In genomic region chr1:22275626-22276395, GRCh38 we compare ENCODE assay signal across 8 cellular contexts.
DNase-seq lines count a peak whose midpoint lies in the region; ATAC-seq and TF ChIP-seq lines count a peak whose summit lies in the region.

No MANE protein-coding gene starts in this region.

- peak overlapping the region; percentile 86 for H3K27ac ChIP-seq in PC-9

- no peak overlapping the region for H3K4me3 Mint-ChIP-seq in progenitor cell of endocrine pancreas (ENCODE audit: low read depth)

- peaks cover 41% of the 10 kb centered on the region for H3K4me1 ChIP-seq in PC-9 (replicated peaks; ENCODE audit: insufficient read depth)

- H3K4me2 ChIP-seq in PC-9, result peak overlapping the region; percentile 74

- peaks cover 19% of the 10 kb centered on the region; the same call in 1 of the 2 replicates for H3F3A ChIP-seq in PC-9 (ENCODE audit: insufficient read depth, low read depth)

- H3K9me3 Mint-ChIP-seq in progenitor cell of endocrine pancreas (ENCODE audit: low read depth), result peaks cover 3% of the 10 kb centered on the region

- peaks cover 2% of the 10 kb centered on the region for H3K4me1 Mint-ChIP-seq in progenitor cell of endocrine pancreas (ENCODE audit: low read depth)

- intact Hi-C loops in PC-9 (cut with micrococcal nuclease; ENCODE audit: unreplicated experiment), result loop anchor here (1.0 to 10.0 kb wide), 2 partner anchors 139 to 144 kb away; no protein-coding TSS in a partner anchor
- intact Hi-C loops in head of caudate nucleus (cut with DNase I), result no loop called here

- BruUV-seq in PC-9 (replicated peaks; lab: Mats Ljungman, UMichigan), result no TSS peak

- no peaks in the 10 kb centered on the region for H3K9me2 ChIP-seq in PC-9 (ENCODE audit: insufficient read depth)

- CTCF ChIA-PET in BJ (lab: Yijun Ruan, JAX), result interaction anchor here (0.9 to 3.5 kb wide), 26 partner anchors 9 to 175 kb away, joined by 3 to 25 read pairs (median 4); no protein-coding TSS in a partner anchor
- CTCF ChIA-PET in PC-9 (lab: Charles Lee), result no interaction called here

- H3K9me3 ChIP-seq in PC-9 (ENCODE audit: insufficient read depth, low read depth), result no peaks in the 10 kb centered on the region; the same call in 1 of the 2 replicates

- no peaks in the 10 kb centered on the region for H4K20me1 ChIP-seq in PC-9 (ENCODE audit: insufficient read depth)

- no peak overlapping the region for H3K4me3 ChIP-seq in BJ (ENCODE audit: low read depth, low read length)
- H3K4me3 ChIP-seq in PC-9, result no peak overlapping the region

- H3K27ac Mint-ChIP-seq in progenitor cell of endocrine pancreas, result no peak overlapping the region

- ATAC-seq in GM21825 (IDR thresholded peaks at IDR 0.05; ENCODE audit: unreplicated experiment), result no peak
- ATAC-seq in HG03025 (IDR thresholded peaks at IDR 0.05; ENCODE audit: low FRiP score, unreplicated experiment), result no peak

- H3K79me2 ChIP-seq in PC-9 (ENCODE audit: low read depth), result no peaks in the 10 kb centered on the region

- H3K27me3 Mint-ChIP-seq in progenitor cell of endocrine pancreas, result peaks cover 65% of the 10 kb centered on the region

- DNase-seq in BJ (ENCODE audit: low read depth), result no peak
- peak; percentile 39 for DNase-seq in HCEC 1CT
- DNase-seq in PC-9, result peak; percentile 67
- peak; percentile 13 for DNase-seq in activated T-helper 9 cell treated with anti-CD3 and anti-CD28 coated beads, Interleukin-2, amount 50 U/mL, for 16 hours (ENCODE audit: low read depth)
- peak in 40 of 42 donors; percentile 6 to 75 (median 50) for DNase-seq in head of caudate nucleus
- peak; percentile 62 for DNase-seq in progenitor cell of endocrine pancreas (ENCODE audit: low spot score, unreplicated experiment)

- H3K36me3 ChIP-seq in BJ (ENCODE audit: control insufficient read depth, insufficient read depth, low read length), result no peaks in the 10 kb centered on the region
- H3K36me3 ChIP-seq in PC-9 (ENCODE audit: low read depth), result no peaks in the 10 kb centered on the region

- H3K27me3 ChIP-seq in BJ (ENCODE audit: control insufficient read depth, insufficient read depth, low read length) (peaks cover 13% of the 10 kb centered on the region), PC-9 (ENCODE audit: insufficient read depth, low read depth) (no peaks in the 10 kb centered on the region)

- peaks cover 2% of the 10 kb centered on the region for H3K36me3 Mint-ChIP-seq in progenitor cell of endocrine pancreas (ENCODE audit: insufficient read depth)

- POLR2A ChIA-PET in BJ (lab: Charles Lee), result no interaction called here
- POLR2A ChIA-PET in PC-9 (lab: Charles Lee; ENCODE audit: unreplicated experiment), result no interaction called here

- TF ChIP-seq CTCF in BJ (IDR thresholded peaks at IDR 0.05; ENCODE audit: insufficient read depth, low read depth, low read length) (peak; percentile 95), PC-9 (conservative IDR thresholded peaks at IDR 0.05) (peak; percentile 79), progenitor cell of endocrine pancreas (IDR thresholded peaks at IDR 0.05; ENCODE audit: unreplicated experiment) (peak; percentile 80)

- H2AFZ ChIP-seq in PC-9, result no peak overlapping the region
